Comparison of ENCODE assay signal across 20 cellular contexts in genomic region chr2:20370191-20370590, GRCh38. TPM values are rescaled to one million over a fixed set of nuclear protein-coding genes. Genes with fewer than 3 reads are reported as not detected.
DNase-seq lines count a peak whose midpoint lies in the region; ATAC-seq, FAIRE-seq and TF ChIP-seq lines count a peak whose summit lies in the region.
"Had no signal": no experiment of that assay in that cellular context is flagged by ENCODE, and none has a peak within 500 bp of the region (broad histone marks: within the 10 kb centered on the region; RNA-seq: fewer than 3 reads in every experiment).

No MANE protein-coding gene starts in this region.

- CTCF ChIA-PET in IMR-90 (lab: Yijun Ruan, JAX): interaction anchor here (0.7 to 1.7 kb wide), 3 partner anchors 11 to 44 kb away, joined by 3 to 4 read pairs (median 4); no protein-coding TSS in a partner anchor
- CTCF ChIA-PET in mammary epithelial cell (lab: Charles Lee; ENCODE audit: low non-redundant PET): no interaction called here

- no peak for TF ChIP-seq RAD21 in IMR-90 (IDR thresholded peaks at IDR 0.05; ENCODE audit: low read length)

- no peak overlapping the region for H4K91ac ChIP-seq in IMR-90 (ENCODE audit: insufficient read depth, low read depth, low read length)

- TF ChIP-seq POLR2A in IMR-90 (IDR thresholded peaks at IDR 0.05; ENCODE audit: low read depth, low read length): no peak

- H3K4me2 ChIP-seq in IMR-90 (ENCODE audit: low read depth, low read length) (no peak overlapping the region; the same call in 1 of the 2 replicates), mammary epithelial cell (ENCODE audit: insufficient read depth, low read depth, low read length) (peak overlapping the region; percentile 34), hepatocyte (no peak overlapping the region)

- no peak overlapping the region for H2AK5ac ChIP-seq in IMR-90 (ENCODE audit: low read depth, low read length)

- BruUV-seq in IMR-90 (replicated peaks; lab: Mats Ljungman, UMichigan): no TSS peak
- BruUV-seq in mammary epithelial cell (replicated peaks; lab: Mats Ljungman, UMichigan): no TSS peak

- no peak for TF ChIP-seq CTCF in IMR-90 (conservative IDR thresholded peaks at IDR 0.05; ENCODE audit: low read depth, low read length)
- TF ChIP-seq CTCF in mammary epithelial cell (conservative IDR thresholded peaks at IDR 0.05 in 1 of 2, IDR thresholded peaks at IDR 0.05 in 1 of 2; ENCODE audit: extremely low read depth in 1 of 2, insufficient read depth in 1 of 2, low read depth in 1 of 2, low read length in 2 of 2): no peak
- no peak for TF ChIP-seq CTCF in hepatocyte (IDR thresholded peaks at IDR 0.05; ENCODE audit: poor library complexity)
- no peak for TF ChIP-seq CTCF in omental fat pad (IDR thresholded peaks at IDR 0.05)

- H3K9ac ChIP-seq in IMR-90 (ENCODE audit: low read depth, low read length): no peak overlapping the region
- H3K9ac ChIP-seq in mammary epithelial cell (ENCODE audit: insufficient read depth, low read length): peak overlapping the region; percentile 10

- POLR2A ChIA-PET in IMR-90 (lab: Charles Lee; ENCODE audit: unreplicated experiment): no interaction called here

- dilution Hi-C loops in IMR-90 (cut with HindIII; ENCODE audit: low sequenced_read_pairs, unreplicated experiment) (no loop called here), mammary epithelial cell (cut with HindIII; ENCODE audit: low sequenced_read_pairs) (no loop called here)

- no peak overlapping the region for H3K18ac ChIP-seq in IMR-90 (ENCODE audit: low read depth, low read length)

- no peak overlapping the region for H3K23ac ChIP-seq in IMR-90 (ENCODE audit: low read depth, low read length)

- H2BK15ac ChIP-seq in IMR-90 (ENCODE audit: low read depth, low read length): no peak overlapping the region

- no peaks in the 10 kb centered on the region for H3K9me2 ChIP-seq in hepatocyte (replicated peaks; ENCODE audit: insufficient read depth)

- H3K36me3 ChIP-seq in IMR-90 (ENCODE audit: control insufficient read depth, insufficient read depth, low read length): no peaks in the 10 kb centered on the region
- no peaks in the 10 kb centered on the region for H3K36me3 ChIP-seq in mammary epithelial cell (ENCODE audit: insufficient read depth, low read length)
- no peaks in the 10 kb centered on the region for H3K36me3 ChIP-seq in hepatocyte (replicated peaks; ENCODE audit: insufficient read depth, low read depth)
- H3K36me3 ChIP-seq in small intestine (ENCODE audit: control insufficient read depth in 2 of 2, insufficient read depth in 2 of 2, low read length in 2 of 2): no peaks in the 10 kb centered on the region
- H3K36me3 ChIP-seq: MG63, tibial nerve had no signal

- intact Hi-C loops in IMR-90 (cut with micrococcal nuclease): no loop called here
- intact Hi-C loops in mammary epithelial cell (cut with micrococcal nuclease): loop anchor here (2.0 kb wide), 1 partner anchor 13 kb away; no protein-coding TSS in a partner anchor

- no peaks in the 10 kb centered on the region; the same call in 1 of the 2 replicates for H4K20me1 ChIP-seq in IMR-90 (ENCODE audit: insufficient read depth, low read length)
- no peaks in the 10 kb centered on the region for H4K20me1 ChIP-seq in mammary epithelial cell (ENCODE audit: insufficient read depth, low read length)
- H4K20me1 ChIP-seq in hepatocyte (ENCODE audit: insufficient read depth, poor library complexity, severe bottlenecking): no peaks in the 10 kb centered on the region

- in situ Hi-C loops in IMR-90 (cut with MboI; ENCODE audit: low sequenced_read_pairs) (no loop called here), mammary epithelial cell (cut with MboI; ENCODE audit: low sequenced_read_pairs in 2 of 2) (no loop called here)

- no peak for FAIRE-seq in small intestine (lab: Jason Lieb, UNC)
- FAIRE-seq: astrocyte, colon had no signal

- no peaks in the 10 kb centered on the region for H3K27me3 ChIP-seq in IMR-90 (ENCODE audit: control insufficient read depth, insufficient read depth, low read length)
- H3K27me3 ChIP-seq in mammary epithelial cell (ENCODE audit: insufficient read depth, low read length): no peaks in the 10 kb centered on the region
- H3K27me3 ChIP-seq in hepatocyte: no peaks in the 10 kb centered on the region
- H3K27me3 ChIP-seq in small intestine (ENCODE audit: control insufficient read depth in 2 of 2, insufficient read depth in 2 of 2, low read length in 2 of 2): no peaks in the 10 kb centered on the region
- H3K27me3 ChIP-seq: MG63, tibial nerve had no signal

- H3K79me2 ChIP-seq in mammary epithelial cell (ENCODE audit: insufficient read depth, low read length): no peaks in the 10 kb centered on the region
- H3K79me2 ChIP-seq in hepatocyte: no peaks in the 10 kb centered on the region

- no peak overlapping the region for H4K5ac ChIP-seq in IMR-90 (ENCODE audit: low read depth, low read length)

- H2BK20ac ChIP-seq in IMR-90 (ENCODE audit: low read depth, low read length): no peak overlapping the region

- H3K56ac ChIP-seq in IMR-90 (ENCODE audit: extremely low read depth, insufficient read depth, low read length): no peak overlapping the region

- H3K14ac ChIP-seq in IMR-90 (replicated peaks; ENCODE audit: low read depth, low read length): no peak overlapping the region

- H3K4ac ChIP-seq in IMR-90 (ENCODE audit: low read depth, low read length): no peak overlapping the region

- no peak overlapping the region for H3K27ac ChIP-seq in IMR-90 (ENCODE audit: insufficient read depth, low read length)
- H3K27ac ChIP-seq in mammary epithelial cell (ENCODE audit: insufficient read depth, low read depth, low read length): peak overlapping the region; percentile 63
- H3K27ac ChIP-seq in hepatocyte: no peak overlapping the region
- no peak overlapping the region for H3K27ac ChIP-seq in small intestine (ENCODE audit: low read depth in 1 of 2, low read length in 1 of 2)
- H3K27ac ChIP-seq: tibial nerve had no signal

- peak overlapping the region in 1 of 2 experiments; percentile 22; a peak in 1 of 4 replicates for H4K8ac ChIP-seq in IMR-90 (ENCODE audit: low read depth in 2 of 2, low read length in 2 of 2)

- no peak overlapping the region for H2BK120ac ChIP-seq in IMR-90 (ENCODE audit: low read depth, low read length)

- H3K4me1 ChIP-seq in IMR-90 (ENCODE audit: control insufficient read depth, insufficient read depth, low read length) (peaks cover 9% of the 10 kb centered on the region), mammary epithelial cell (ENCODE audit: insufficient read depth, low read length) (peaks cover 32% of the 10 kb centered on the region), hepatocyte (ENCODE audit: insufficient read depth) (peaks cover 6% of the 10 kb centered on the region), small intestine (ENCODE audit: control insufficient read depth in 2 of 2, insufficient read depth in 1 of 2, low read depth in 1 of 2, low read length in 1 of 2) (no peaks in the 10 kb centered on the region)
- H3K4me1 ChIP-seq: tibial nerve had no signal

- H2AFZ ChIP-seq in IMR-90 (replicated peaks; ENCODE audit: low read length, poor library complexity): peak overlapping the region; percentile 17
- H2AFZ ChIP-seq in mammary epithelial cell (ENCODE audit: low read depth, low read length): no peak overlapping the region
- H2AFZ ChIP-seq in hepatocyte: no peak overlapping the region

- ATAC-seq in IMR-90 (ENCODE audit: low read depth) (peak; percentile 15; the same call in 1 of the 2 replicates), omental fat pad (ENCODE audit: low FRiP score) (no peak)
- ATAC-seq: stimulated activated memory B cell treated with anti-CD40 and anti-IgM and Interleukin-4, amounts not matched to agents 10 μg/mL and 1 μg/mL and 100 μg/mL, for 72 hours had no signal

- 80% methylated on average over 1 of the region's 5 CpGs; no CpG with 5 or more reads in 1 of the 2 experiments for WGBS in IMR-90 (ENCODE audit: extremely low coverage in 2 of 2, insufficient read length in 1 of 2), 2 experiments
- WGBS in mammary epithelial cell (ENCODE audit: low coverage, missing lambda C conversion rate): 0% methylated on average over 5 of the region's 5 CpGs
- 71% methylated on average over 5 of the region's 5 CpGs for WGBS in hepatocyte (ENCODE audit: low lambda C conversion rate, missing lambda C conversion rate)
- 21 to 44% (median 26%) methylated on average over 5 of the region's 5 CpGs for WGBS in small intestine, 3 donors

- H3K9me1 ChIP-seq in IMR-90 (ENCODE audit: insufficient read depth, low read length): peaks cover 1% of the 10 kb centered on the region

- DNase-seq in IMR-90 (peak; percentile 68), mammary epithelial cell (peak; percentile 100), hepatocyte (ENCODE audit: low spot score) (peak; percentile 26), small intestine (peak; percentile 37), SHP77 treated with DMSO at 0.1 percent for 48 hours (lab: John Stamatoyannopoulos, UW) (no peak), NCI-H526 (lab: John Stamatoyannopoulos, UW) (no peak), omental fat pad (ENCODE audit: low spot score) (no peak)
- DNase-seq: activated CD4-positive, alpha-beta T cell treated with anti-CD3 and anti-CD28 coated beads, Interleukin-2, amount 10 ng/mL, durations not matched to agents 24 days and 14 days; activated naive CD4-positive, alpha-beta T cell treated with anti-CD3 and anti-CD28 coated beads for 36 hours; EL; H7; immature natural killer cell; MG63; NCI-H1694 treated with DMSO at 0.1 percent for 48 hours; nephron progenitor cell; RPMI8226 had no signal

- no peak overlapping the region for H3K4me3 ChIP-seq in IMR-90 (ENCODE audit: insufficient read depth, low read depth, low read length)
- no peak overlapping the region for H3K4me3 ChIP-seq in mammary epithelial cell (replicated peaks in 1 of 3; ENCODE audit: insufficient read depth in 1 of 3, low read depth in 2 of 3, low read length in 3 of 3)
- no peak overlapping the region for H3K4me3 ChIP-seq in hepatocyte
- no peak overlapping the region for H3K4me3 ChIP-seq in small intestine (ENCODE audit: low read depth in 1 of 2, low read length in 2 of 2)
- H3K4me3 ChIP-seq: MG63, tibial nerve had no signal

- H3K79me1 ChIP-seq in IMR-90 (ENCODE audit: low read depth in 1 of 2, low read length in 2 of 2): no peaks in the 10 kb centered on the region

- no peak overlapping the region for H2BK5ac ChIP-seq in IMR-90 (ENCODE audit: low read depth, low read length, poor library complexity, severe bottlenecking)

- H2AK9ac ChIP-seq in IMR-90 (replicated peaks; ENCODE audit: low read depth, low read length, poor library complexity): no peak overlapping the region

- H3K9me3 ChIP-seq in IMR-90 (ENCODE audit: control insufficient read depth, insufficient read depth, low read length) (no peaks in the 10 kb centered on the region), mammary epithelial cell (replicated peaks; ENCODE audit: insufficient read depth, low read length) (no peaks in the 10 kb centered on the region), hepatocyte (ENCODE audit: low read depth) (no peaks in the 10 kb centered on the region), small intestine (ENCODE audit: control insufficient read depth, low read depth) (no peaks in the 10 kb centered on the region)
- H3K9me3 ChIP-seq: tibial nerve had no signal

RNA-seq across cellular contexts. Expression of gene PUM2, which starts 19.5 kb away (rescaled TPM):
- total RNA-seq in IMR-90 (2012; rRNA removed): 35.6 and 38.4 TPM in 2 replicates
- polyA plus RNA-seq in IMR-90 (2012; rRNA removed): 16.4 and 18.8 TPM in 2 replicates
- polyA plus RNA-seq in IMR-90 (2012; cell fraction: cytosol; rRNA removed): 4.5 and 6.3 TPM in 2 replicates
- polyA plus RNA-seq in IMR-90 (2012; cell fraction: nucleus; rRNA removed; ENCODE audit: low replicate concordance): 8.0 and 28.7 TPM in 2 replicates
- 10 to 100 TPM; 50.7 to 60.8 TPM for total RNA-seq in mammary epithelial cell
- 28.5 TPM for polyA plus RNA-seq in mammary epithelial cell
- polyA minus RNA-seq in mammary epithelial cell: 48.0 TPM
- total RNA-seq in hepatocyte: 55.5 and 60.2 TPM in 2 replicates
- 14.4 TPM in 2 replicates for polyA plus RNA-seq in hepatocyte
- 10 to 100 TPM; 26.2 to 32.1 (median 31.8) TPM for polyA plus RNA-seq in small intestine
- total RNA-seq in omental fat pad: 10 to 100 TPM; 42.3 to 72.4 (median 57.8) TPM

Comparison
In these comparisons a context has a peak if more than half of its experiments do, and no peak if none do; other contexts are left out.
1. DNase-seq: peak in IMR-90 (single experiment), mammary epithelial cell (single experiment), hepatocyte (single experiment) and small intestine (single experiment); none in SHP77 treated with DMSO at 0.1 percent for 48 hours (single experiment), NCI-H526 (0 of 2) and omental fat pad (single experiment).